Comparison of ENCODE assay signal across 21 cellular contexts in genomic region chr7:39670052-39670451, GRCh38. TPM values are rescaled to one million over a fixed set of nuclear protein-coding genes. Genes with fewer than 3 reads are reported as not detected.
A peak's percentile ranks its signal among the peaks of the same experiment; 100 is the strongest.
DNase-seq lines count a peak whose midpoint lies in the region; ATAC-seq, FAIRE-seq and TF ChIP-seq lines count a peak whose summit lies in the region.
"Had no signal": no experiment of that assay in that cellular context is flagged by ENCODE, and none has a peak within 500 bp of the region (broad histone marks: within the 10 kb centered on the region; RNA-seq: fewer than 3 reads in every experiment).

No MANE protein-coding gene starts in this region.

- TF ChIP-seq RAD21 in HepG2 (CRISPR knock-in tag; IDR thresholded peaks at IDR 0.05) (no peak), IMR-90 (IDR thresholded peaks at IDR 0.05; ENCODE audit: low read length) (no peak), GM12878 (IDR thresholded peaks at IDR 0.05; ENCODE audit: insufficient read depth, low read depth, low read length) (no peak)

- WGBS in HepG2 (ENCODE audit: low lambda C conversion rate), result 97% methylated on average over 2 of the region's 2 CpGs
- WGBS in right lobe of liver (ENCODE audit: insufficient coverage, low coverage, low lambda C conversion rate, missing lambda C conversion rate), result 100% methylated on average over 2 of the region's 2 CpGs
- no CpG with 5 or more reads among the region's 2 CpGs for WGBS in IMR-90 (ENCODE audit: extremely low coverage in 2 of 2, insufficient read length in 1 of 2), 2 experiments
- WGBS in GM12878 (ENCODE audit: insufficient coverage, insufficient replicate concordance, low lambda C conversion rate, missing lambda C conversion rate), result 97% methylated on average over 2 of the region's 2 CpGs
- WGBS in small intestine, 3 donors, result 87 to 93% (median 89%) methylated on average over 2 of the region's 2 CpGs

- H3K23ac ChIP-seq in IMR-90 (ENCODE audit: low read depth, low read length), result no peak overlapping the region

- no peak overlapping the region for H4K5ac ChIP-seq in IMR-90 (ENCODE audit: low read depth, low read length)

- no peak for DNase-seq in HepG2 (ENCODE audit: low spot score)
- no peak for DNase-seq in right lobe of liver
- no peak for DNase-seq in IMR-90
- no peak for DNase-seq in GM12878 (ENCODE audit: low read depth, low spot score)
- DNase-seq in small intestine, result peak; percentile 19
- DNase-seq in NK-92 (lab: John Stamatoyannopoulos, UW; ENCODE audit: unreplicated experiment), result no peak
- DNase-seq in activated gamma-delta T cell treated with Interleukin-2 at 50 U/mL for 16 hours, result no peak
- DNase-seq in OCI-LY7 (ENCODE audit: low spot score), result no peak
- DNase-seq: AML-193; Caco-2; Calu3; CD4-positive, alpha-beta memory T cell; DMS79 treated with DMSO at 0.1 percent for 48 hours; GF-D8 had no signal

- no peaks in the 10 kb centered on the region for H3K27me3 ChIP-seq in HepG2 (ENCODE audit: control insufficient read depth in 1 of 2, insufficient read depth in 2 of 2, low read length in 2 of 2)
- H3K27me3 ChIP-seq in right lobe of liver, result no peaks in the 10 kb centered on the region
- H3K27me3 ChIP-seq in IMR-90 (ENCODE audit: control insufficient read depth, insufficient read depth, low read length), result no peaks in the 10 kb centered on the region
- no peaks in the 10 kb centered on the region for H3K27me3 ChIP-seq in GM12878 (replicated peaks in 1 of 2; ENCODE audit: control insufficient read depth in 2 of 2, insufficient read depth in 2 of 2, low read length in 1 of 2)
- H3K27me3 ChIP-seq in small intestine (ENCODE audit: control insufficient read depth in 2 of 2, insufficient read depth in 2 of 2, low read length in 2 of 2), result no peaks in the 10 kb centered on the region
- H3K27me3 ChIP-seq: BLaER1 treated with 17β-estradiol and CSF1 and Interleukin-3, amounts not matched to agents 10 nM and 100 nM had no signal

- SMC1A ChIA-PET in GM12878 (lab: Charles Lee; ENCODE audit: uncharacterized antibody, unreplicated experiment), result interaction anchor here (1.2 to 2.2 kb wide), 6 partner anchors 16 to 78 kb away, joined by 3 to 6 read pairs (median 3); no protein-coding TSS in a partner anchor

- no peak overlapping the region for H4K8ac ChIP-seq in IMR-90 (ENCODE audit: low read depth in 2 of 2, low read length in 2 of 2)

- no peak overlapping the region for H3K14ac ChIP-seq in IMR-90 (replicated peaks; ENCODE audit: low read depth, low read length)

- H3K4ac ChIP-seq in IMR-90 (ENCODE audit: low read depth, low read length), result no peak overlapping the region

- no peaks in the 10 kb centered on the region for H3K4me1 ChIP-seq in HepG2 (ENCODE audit: insufficient read depth, low read length)
- no peaks in the 10 kb centered on the region for H3K4me1 ChIP-seq in right lobe of liver
- H3K4me1 ChIP-seq in IMR-90 (ENCODE audit: control insufficient read depth, insufficient read depth, low read length), result peaks cover 5% of the 10 kb centered on the region
- 0 out of 2 replicates have a peak, but pooled peaks cover 4% of the 10 kb centered on the region for H3K4me1 ChIP-seq in GM12878 (ENCODE audit: control insufficient read depth, insufficient read depth, low read length)
- H3K4me1 ChIP-seq in small intestine (ENCODE audit: control insufficient read depth in 2 of 2, insufficient read depth in 1 of 2, low read depth in 1 of 2, low read length in 1 of 2), result peaks cover 0 to 4% of the 10 kb centered on the region in 2 donors
- no peaks in the 10 kb centered on the region for H3K4me1 ChIP-seq in OCI-LY7 (ENCODE audit: insufficient read depth, low read length, poor library complexity, severe bottlenecking)
- H3K4me1 ChIP-seq: A549, Caco-2 had no signal

- no peak overlapping the region for H2BK15ac ChIP-seq in IMR-90 (ENCODE audit: low read depth, low read length)

- ATAC-seq in HepG2 (no peak), right lobe of liver (no peak), IMR-90 (ENCODE audit: low read depth) (no peak), GM12878 (no peak)
- ATAC-seq: A549 had no signal

- no peak overlapping the region for H2AK9ac ChIP-seq in IMR-90 (replicated peaks; ENCODE audit: low read depth, low read length, poor library complexity)

- H3K9me2 ChIP-seq in OCI-LY7 (ENCODE audit: insufficient read depth, low read length), result no peaks in the 10 kb centered on the region

- H4K91ac ChIP-seq in IMR-90 (ENCODE audit: insufficient read depth, low read depth, low read length), result no peak overlapping the region

- no peak overlapping the region for H2BK20ac ChIP-seq in IMR-90 (ENCODE audit: low read depth, low read length)

- FAIRE-seq in HepG2 (lab: Jason Lieb, UNC) (no peak), GM12878 (lab: Jason Lieb, UNC) (peak; percentile 23), small intestine (lab: Jason Lieb, UNC) (no peak)
- FAIRE-seq: A549, D721Med, GM12892, GM18507 had no signal

- H3K9ac ChIP-seq in HepG2 (ENCODE audit: insufficient read depth, low read depth, low read length), result no peak overlapping the region
- H3K9ac ChIP-seq in IMR-90 (ENCODE audit: low read depth, low read length), result no peak overlapping the region
- no peak overlapping the region for H3K9ac ChIP-seq in GM12878 (ENCODE audit: control insufficient read depth, insufficient read depth, low read length)
- H3K9ac ChIP-seq: BLaER1 treated with 17β-estradiol and CSF1 and Interleukin-3, amounts not matched to agents 10 nM and 100 nM had no signal

- H3K4me2 ChIP-seq in HepG2 (ENCODE audit: low read depth, low read length) (no peak overlapping the region), IMR-90 (ENCODE audit: low read depth, low read length) (no peak overlapping the region), GM12878 (ENCODE audit: control insufficient read depth, insufficient read depth) (no peak overlapping the region), OCI-LY7 (ENCODE audit: low read length) (no peak overlapping the region)
- H3K4me2 ChIP-seq: A549; BLaER1 treated with 17β-estradiol and CSF1 and Interleukin-3, amounts not matched to agents 10 nM and 100 nM had no signal

- RAD21 ChIA-PET in GM12878 (lab: Charles Lee; ENCODE audit: unreplicated experiment), result interaction anchor here (0.7 kb wide), 1 partner anchor 68 kb away, joined by 4 read pairs; no protein-coding TSS in a partner anchor

- H2AFZ ChIP-seq in HepG2 (ENCODE audit: low read length), result no peak overlapping the region
- H2AFZ ChIP-seq in IMR-90 (replicated peaks; ENCODE audit: low read length, poor library complexity), result no peak overlapping the region
- no peak overlapping the region for H2AFZ ChIP-seq in GM12878 (ENCODE audit: control insufficient read depth, low read depth, low read length)
- no peak overlapping the region for H2AFZ ChIP-seq in OCI-LY7 (ENCODE audit: low read length)

- H3K18ac ChIP-seq in IMR-90 (ENCODE audit: low read depth, low read length), result no peak overlapping the region

- H3K36me3 ChIP-seq in HepG2 (replicated peaks in 1 of 2; ENCODE audit: control insufficient read depth in 1 of 2, insufficient read depth in 2 of 2, low read length in 2 of 2) (no peaks in the 10 kb centered on the region; a peak in 2 of 5 replicates), right lobe of liver (no peaks in the 10 kb centered on the region), IMR-90 (ENCODE audit: control insufficient read depth, insufficient read depth, low read length) (no peaks in the 10 kb centered on the region; the same call in 1 of the 2 replicates), GM12878 (ENCODE audit: control insufficient read depth in 2 of 2, insufficient read depth in 2 of 2, low read length in 1 of 2) (no peaks in the 10 kb centered on the region), small intestine (ENCODE audit: control insufficient read depth in 2 of 2, insufficient read depth in 2 of 2, low read length in 2 of 2) (peaks cover 0 to 3% of the 10 kb centered on the region in 2 donors), OCI-LY7 (ENCODE audit: insufficient read depth, low read length) (no peaks in the 10 kb centered on the region)

- no peaks in the 10 kb centered on the region for H3K9me3 ChIP-seq in HepG2 (ENCODE audit: low read length)
- H3K9me3 ChIP-seq in right lobe of liver, result no peaks in the 10 kb centered on the region
- H3K9me3 ChIP-seq in IMR-90 (ENCODE audit: control insufficient read depth, insufficient read depth, low read length), result no peaks in the 10 kb centered on the region
- H3K9me3 ChIP-seq in GM12878 (replicated peaks; ENCODE audit: control insufficient read depth, insufficient read depth, low read length), result no peaks in the 10 kb centered on the region
- H3K9me3 ChIP-seq in small intestine (ENCODE audit: control insufficient read depth, low read depth), result no peaks in the 10 kb centered on the region
- no peaks in the 10 kb centered on the region for H3K9me3 ChIP-seq in OCI-LY7 (ENCODE audit: low read length)
- H3K9me3 ChIP-seq: A549, Caco-2 had no signal

- POLR2A ChIA-PET in HepG2 (lab: Yijun Ruan, JAX), result no interaction called here
- POLR2A ChIA-PET in IMR-90 (lab: Charles Lee; ENCODE audit: unreplicated experiment), result no interaction called here
- POLR2A ChIA-PET in GM12878 (lab: Charles Lee), result interaction anchor here (0.7 to 2.1 kb wide), 3 partner anchors 11 to 287 kb away, joined by 3 to 8 read pairs (median 5); partner anchors contain the start of gene RALA
- POLR2A ChIA-PET in OCI-LY7 (lab: Charles Lee), result interaction anchor here (0.8 to 1.6 kb wide), 3 partner anchors 28 to 825 kb away, joined by 3 to 4 read pairs (median 3); no protein-coding TSS in a partner anchor

- no peak for TF ChIP-seq EP300 in HepG2 (IDR thresholded peaks at IDR 0.05; ENCODE audit: low read depth in 2 of 2, low read length in 2 of 2)
- no peak for TF ChIP-seq EP300 in HepG2 (CRISPR knock-in tag; IDR thresholded peaks at IDR 0.05; ENCODE audit: borderline replicate concordance)
- TF ChIP-seq EP300 in GM12878 (IDR thresholded peaks at IDR 0.05; ENCODE audit: borderline replicate concordance in 1 of 2, control insufficient read depth in 1 of 2, low read depth in 2 of 2, low read length in 2 of 2), result no peak

- H3K56ac ChIP-seq in IMR-90 (ENCODE audit: extremely low read depth, insufficient read depth, low read length), result no peak overlapping the region

- BruUV-seq in HepG2 (replicated peaks; lab: Mats Ljungman, UMichigan) (no TSS peak), IMR-90 (replicated peaks; lab: Mats Ljungman, UMichigan) (no TSS peak), GM12878 (replicated peaks; lab: Mats Ljungman, UMichigan) (no TSS peak), OCI-LY7 (replicated peaks; lab: Mats Ljungman, UMichigan) (no TSS peak)

- H3K27ac ChIP-seq in HepG2 (ENCODE audit: extremely low read length, insufficient read depth, low read length) (no peak overlapping the region), right lobe of liver (no peak overlapping the region), IMR-90 (ENCODE audit: insufficient read depth, low read length) (no peak overlapping the region), GM12878 (ENCODE audit: control insufficient read depth, insufficient read depth) (no peak overlapping the region), small intestine (ENCODE audit: low read depth in 1 of 2, low read length in 1 of 2) (no peak overlapping the region), OCI-LY7 (ENCODE audit: low read depth, low read length, poor library complexity, severe bottlenecking) (no peak overlapping the region)
- H3K27ac ChIP-seq: 22Rv1; A549; BLaER1 treated with 17β-estradiol and CSF1 and Interleukin-3, amounts not matched to agents 10 nM and 100 nM; C4-2B had no signal

- no peak overlapping the region for H2AK5ac ChIP-seq in IMR-90 (ENCODE audit: low read depth, low read length)

- CTCF ChIA-PET in HepG2 (lab: Yijun Ruan, JAX; ENCODE audit: low intra/inter-chr PET ratio, low total read pairs) (no interaction called here), IMR-90 (lab: Yijun Ruan, JAX) (interaction anchor here (1.8 kb wide), 1 partner anchor 89 kb away, joined by 8 read pairs; no protein-coding TSS in a partner anchor), GM12878 (lab: Yijun Ruan, JAX) (interaction anchor here (1.6 to 1.9 kb wide), 3 partner anchors 15 to 90 kb away, joined by 4 to 5 read pairs (median 4); partner anchors contain the start of gene RALA), OCI-LY7 (lab: Charles Lee; ENCODE audit: unreplicated experiment) (no interaction called here)

- TF ChIP-seq CTCF in HepG2 (CRISPR knock-in tag; IDR thresholded peaks at IDR 0.05) (no peak), right lobe of liver (IDR thresholded peaks at IDR 0.05) (no peak), IMR-90 (conservative IDR thresholded peaks at IDR 0.05; ENCODE audit: low read depth, low read length) (no peak), GM12878 (IDR thresholded peaks at IDR 0.05 in 2 of 3, conservative IDR thresholded peaks at IDR 0.05 in 1 of 3; ENCODE audit: control insufficient read depth in 2 of 3, extremely low read depth in 1 of 3, insufficient read depth in 1 of 3, low read depth in 3 of 3, low read length in 3 of 3) (no peak), OCI-LY7 (conservative IDR thresholded peaks at IDR 0.05; ENCODE audit: low read length) (no peak)

- peaks cover 21 to 73% of the 10 kb centered on the region in 2 experiments for H3K79me1 ChIP-seq in IMR-90 (ENCODE audit: low read depth in 1 of 2, low read length in 2 of 2)

- intact Hi-C loops in HepG2 (cut with micrococcal nuclease; ENCODE audit: unreplicated experiment) (no loop called here), right lobe of liver (cut with DNase I) (no loop called here), IMR-90 (cut with micrococcal nuclease) (no loop called here), GM12878 (cut with micrococcal nuclease; ENCODE audit: unreplicated experiment) (no loop called here), OCI-LY7 (cut with micrococcal nuclease; ENCODE audit: unreplicated experiment) (no loop called here)

- H4K20me1 ChIP-seq in HepG2 (ENCODE audit: insufficient read depth, low read length) (no peaks in the 10 kb centered on the region), IMR-90 (ENCODE audit: insufficient read depth, low read length) (peaks cover 33% of the 10 kb centered on the region; the same call in 1 of the 2 replicates), GM12878 (ENCODE audit: control insufficient read depth, insufficient read depth) (no peaks in the 10 kb centered on the region), OCI-LY7 (ENCODE audit: insufficient read depth, low read length) (no peaks in the 10 kb centered on the region)

- in situ Hi-C loops in HepG2 (cut with HindIII; ENCODE audit: extremely low pct_ligation_motif_present, low pct_unique_long_range_greater_than_20kb) (no loop called here), IMR-90 (cut with MboI; ENCODE audit: low sequenced_read_pairs) (no loop called here), GM12878 (cut with MboI) (no loop called here)

- no peak overlapping the region for H2BK5ac ChIP-seq in IMR-90 (ENCODE audit: low read depth, low read length, poor library complexity, severe bottlenecking)

- no peak overlapping the region for H3K4me3 ChIP-seq in HepG2 (replicated peaks in 1 of 3; ENCODE audit: insufficient read depth in 1 of 3, low read depth in 2 of 3, low read length in 3 of 3)
- no peak overlapping the region for H3K4me3 ChIP-seq in right lobe of liver
- no peak overlapping the region for H3K4me3 ChIP-seq in IMR-90 (ENCODE audit: insufficient read depth, low read depth, low read length)
- no peak overlapping the region for H3K4me3 ChIP-seq in GM12878
- no peak overlapping the region for H3K4me3 ChIP-seq in small intestine (ENCODE audit: low read depth in 1 of 2, low read length in 2 of 2)
- no peak overlapping the region for H3K4me3 ChIP-seq in OCI-LY7 (ENCODE audit: low read depth, low read length, poor library complexity, severe bottlenecking)
- H3K4me3 ChIP-seq: A549; BLaER1 treated with 17β-estradiol and CSF1 and Interleukin-3, amounts not matched to agents 10 nM and 100 nM had no signal

- peaks cover 3% of the 10 kb centered on the region; the same call in 1 of the 2 replicates for H3K9me1 ChIP-seq in IMR-90 (ENCODE audit: insufficient read depth, low read length)

- no peak for TF ChIP-seq POLR2A in HepG2 (IDR thresholded peaks at IDR 0.05; ENCODE audit: insufficient read depth in 1 of 2, low read depth in 2 of 2, low read length in 2 of 2)
- TF ChIP-seq POLR2A in right lobe of liver (IDR thresholded peaks at IDR 0.05), result no peak
- no peak for TF ChIP-seq POLR2A in IMR-90 (IDR thresholded peaks at IDR 0.05; ENCODE audit: low read depth, low read length)
- no peak for TF ChIP-seq POLR2A in GM12878 (IDR thresholded peaks at IDR 0.05; ENCODE audit: low read depth, low read length)

- H2BK120ac ChIP-seq in IMR-90 (ENCODE audit: low read depth, low read length), result no peak overlapping the region

- dilution Hi-C loops in IMR-90 (cut with HindIII; ENCODE audit: low sequenced_read_pairs, unreplicated experiment), result no loop called here

- H3K79me2 ChIP-seq in HepG2 (ENCODE audit: insufficient read depth, low read length) (peaks cover 14% of the 10 kb centered on the region), GM12878 (ENCODE audit: control insufficient read depth, insufficient read depth, low read length) (no peaks in the 10 kb centered on the region; the same call in 1 of the 2 replicates), OCI-LY7 (ENCODE audit: insufficient read depth, low read depth, low read length) (no peaks in the 10 kb centered on the region)

RNA-seq across cellular contexts. Expression of gene RALA, which starts 46.7 kb away (rescaled TPM):
- 11.8 and 23.0 TPM in 2 replicates for total RNA-seq in HepG2 (2016; rRNA removed; fragmentation: Illumina TruSeq; extraction: Trizol)
- 6.1 and 6.9 TPM in 2 replicates for total RNA-seq in HepG2 (2016; cell fraction: cytosol; rRNA removed; fragmentation: Illumina TruSeq; extraction: Trizol; ENCODE audit: low read depth)
- total RNA-seq in HepG2 (2016; cell fraction: insoluble cytoplasmic fraction; rRNA removed; fragmentation: Illumina TruSeq; extraction: Trizol), result 12.6 and 22.2 TPM in 2 replicates
- 13.0 and 14.4 TPM in 2 replicates for total RNA-seq in HepG2 (2016; cell fraction: membrane; rRNA removed; fragmentation: Illumina TruSeq; extraction: Trizol)
- 10.8 and 11.3 TPM in 2 replicates for total RNA-seq in HepG2 (2016; cell fraction: nucleus; rRNA removed; fragmentation: Illumina TruSeq; extraction: Trizol)
- polyA plus RNA-seq in HepG2 (2011; rRNA removed), result 12.8 and 19.5 TPM in 2 replicates
- polyA plus RNA-seq in HepG2 (2011; cell fraction: cytosol; rRNA removed), result 9.2 and 12.2 TPM in 2 replicates
- polyA plus RNA-seq in HepG2 (2011; cell fraction: nucleus; rRNA removed), result 6.4 and 6.7 TPM in 2 replicates
- 23.7 and 26.7 TPM in 2 replicates for polyA plus RNA-seq in HepG2 (2012)
- polyA plus RNA-seq in HepG2 (2016; cell fraction: cytosol; fragmentation: Illumina TruSeq; extraction: Trizol; ENCODE audit: low read depth), result 14.5 and 15.2 TPM in 2 replicates
- 50.3 and 60.4 TPM in 2 replicates for polyA plus RNA-seq in HepG2 (2016; cell fraction: insoluble cytoplasmic fraction; fragmentation: Illumina TruSeq; extraction: Trizol; ENCODE audit: low read depth)
- polyA plus RNA-seq in HepG2 (2016; cell fraction: membrane; fragmentation: Illumina TruSeq; extraction: Trizol; ENCODE audit: low read depth), result 16.5 and 20.5 TPM in 2 replicates
- polyA plus RNA-seq in HepG2 (2016; cell fraction: nucleus; fragmentation: Illumina TruSeq; extraction: Trizol; ENCODE audit: insufficient read depth, low read depth), result 19.8 and 21.9 TPM in 2 replicates
- 9.4 and 17.2 TPM in 2 replicates for polyA minus RNA-seq in HepG2 (2011; rRNA and poly(A)+ RNA removed; ENCODE audit: low replicate concordance)
- polyA minus RNA-seq in HepG2 (2011; cell fraction: cytosol; rRNA and poly(A)+ RNA removed), result 16.0 and 21.1 TPM in 2 replicates
- 23.4 and 25.4 TPM in 2 replicates for polyA minus RNA-seq in HepG2 (2011; cell fraction: nucleus; rRNA and poly(A)+ RNA removed)
- 10 to 100 TPM in 5 of 6 experiments, 1 to 10 TPM in 1; 7.5 to 13.8 (median 12.4) TPM for total RNA-seq in right lobe of liver
- 7.7 and 15.8 TPM in 2 replicates for total RNA-seq in IMR-90 (2012; rRNA removed)
- polyA plus RNA-seq in IMR-90 (2012; rRNA removed), result 20.5 and 21.1 TPM in 2 replicates
- 4.4 and 6.5 TPM in 2 replicates for polyA plus RNA-seq in IMR-90 (2012; cell fraction: cytosol; rRNA removed)
- polyA plus RNA-seq in IMR-90 (2012; cell fraction: nucleus; rRNA removed; ENCODE audit: low replicate concordance), result 3.3 and 9.8 TPM in 2 replicates
- total RNA-seq in GM12878 (2013; cell fraction: nucleolus; rRNA removed), result 14.2 and 15.5 TPM in 2 replicates
- total RNA-seq in GM12878 (2014; rRNA removed), result 7.5 and 8.7 TPM in 2 replicates
- total RNA-seq in GM12878 (2014; rRNA removed; fragmentation: Illumina TruSeq; extraction: Trizol), result 23.5 and 26.3 TPM in 2 replicates
- total RNA-seq in GM12878 (2021), result 22.7 and 27.8 TPM in 2 replicates
- 11.7 TPM for polyA plus RNA-seq in GM12878 (2011; ENCODE audit: low read depth)
- polyA plus RNA-seq in GM12878 (2011; rRNA removed), result 34.6 and 40.7 TPM in 2 replicates
- polyA plus RNA-seq in GM12878 (2011; cell fraction: cytosol; rRNA removed), result 11.8 and 12.1 TPM in 2 replicates
- 9.0 and 11.2 TPM in 2 replicates for polyA plus RNA-seq in GM12878 (2011; cell fraction: nucleus; rRNA removed)
- 19.9 and 20.0 TPM in 2 replicates for polyA plus RNA-seq in GM12878 (2012)
- 29.9 and 38.2 TPM in 2 replicates for polyA plus RNA-seq in GM12878 (2014; fragmentation: Illumina TruSeq; extraction: Trizol)
- polyA plus RNA-seq in GM12878 (2014; fragmentation: Nextera tagmentation; extraction: Ambion mirVana), result 10 to 100 TPM in 1 of 2 experiments, 1 to 10 TPM in 1; 8.1 to 13.3 TPM
- 17.8 and 20.6 TPM in 2 replicates for polyA plus RNA-seq in GM12878 (2014; rRNA removed)
- 10 to 100 TPM; 48.8 to 53.3 TPM for polyA plus RNA-seq in GM12878 (2016; fragmentation: Nextera tagmentation; extraction: Ambion mirVana)
- polyA minus RNA-seq in GM12878 (2011; rRNA and poly(A)+ RNA removed), result 19.5 and 38.1 TPM in 2 replicates
- 13.4 and 14.6 TPM in 2 replicates for polyA minus RNA-seq in GM12878 (2011; cell fraction: cytosol; rRNA and poly(A)+ RNA removed)
- 13.9 and 33.6 TPM in 2 replicates for polyA minus RNA-seq in GM12878 (2011; cell fraction: nucleus; rRNA and poly(A)+ RNA removed)
- 10 to 100 TPM; 43.2 to 57.7 (median 56.2) TPM for polyA plus RNA-seq in small intestine
- total RNA-seq in OCI-LY7 (2014; rRNA removed; shearing (Covaris generic)), result 5.7 and 6.4 TPM in 2 replicates
- 31.0 TPM in 2 replicates for total RNA-seq in OCI-LY7 (2022)

Comparison
In these comparisons a context has a peak if more than half of its experiments do, and no peak if none do; other contexts are left out.
1. CTCF ChIA-PET loops: an anchor here in IMR-90 (1.8 kb wide) and GM12878 (1.6 to 1.9 kb wide); none called in HepG2 and OCI-LY7.
2. POLR2A ChIA-PET loops: an anchor here in GM12878 (0.7 to 2.1 kb wide) and OCI-LY7 (0.8 to 1.6 kb wide); none called in HepG2 and IMR-90.
3. Of the 75 proteins assayed by ChIP-seq in both HepG2 and GM12878: peak only in HepG2: CEBPB; only in GM12878: none; in both: none; in neither: 74.